Comparison of ENCODE assay signal across 1 cellular context in genomic region chr1:15525043-15525958, GRCh38.
TF ChIP-seq lines count a peak whose summit lies in the region.

No MANE protein-coding gene starts in this region.

TF ChIP-seq in HepG2, 621 proteins besides CTCF, POLR2A, EP300 and RAD21:
- no peak for TF ChIP-seq ZBTB39 (CRISPR knock-in tag; IDR thresholded peaks at IDR 0.05)
- TF ChIP-seq MXD4 (CRISPR knock-in tag; IDR thresholded peaks at IDR 0.05), result no peak
- 0 out of 2 replicates have a peak, but pooled peaks have one; percentile 29 for TF ChIP-seq ZNF747 (CRISPR knock-in tag; IDR thresholded peaks at IDR 0.05; ENCODE audit: borderline replicate concordance)
- peak; percentile 20; the same call in 1 of the 3 replicates for TF ChIP-seq MXI1 (IDR thresholded peaks at IDR 0.05; ENCODE audit: borderline replicate concordance, low read depth, low read length)
- peak; percentile 27 for TF ChIP-seq ASH2L (IDR thresholded peaks at IDR 0.05; ENCODE audit: insufficient read length, low read depth, low read length)
- no peak for TF ChIP-seq CREM (IDR thresholded peaks at IDR 0.05)
- no peak for TF ChIP-seq CREM (CRISPR knock-in tag; IDR thresholded peaks at IDR 0.05)
- TF ChIP-seq GABPB1 (CRISPR knock-in tag; IDR thresholded peaks at IDR 0.05), result 0 out of 2 replicates have a peak, but pooled peaks have one; percentile 3
- TF ChIP-seq BCL3 (CRISPR knock-in tag; IDR thresholded peaks at IDR 0.05), result no peak
- TF ChIP-seq, protein P1, sequence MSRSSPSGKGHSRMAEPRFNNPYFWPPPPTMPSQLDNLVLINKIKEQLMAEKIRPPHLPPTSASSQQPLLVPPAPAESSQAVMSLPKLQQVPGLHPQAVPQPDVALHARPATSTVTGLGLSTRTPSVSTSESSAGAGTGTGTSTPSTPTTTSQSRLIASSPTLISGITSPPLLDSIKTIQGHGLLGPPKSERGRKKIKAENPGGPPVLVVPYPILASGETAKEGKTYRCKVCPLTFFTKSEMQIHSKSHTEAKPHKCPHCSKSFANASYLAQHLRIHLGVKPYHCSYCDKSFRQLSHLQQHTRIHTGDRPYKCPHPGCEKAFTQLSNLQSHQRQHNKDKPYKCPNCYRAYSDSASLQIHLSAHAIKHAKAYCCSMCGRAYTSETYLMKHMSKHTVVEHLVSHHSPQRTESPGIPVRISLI (CRISPR knock-in tag; IDR thresholded peaks at IDR 0.05; ENCODE audit: borderline replicate concordance), result 0 out of 2 replicates have a peak, but pooled peaks have one; percentile 21
- peak; percentile 61 for TF ChIP-seq PCBP2 (optimal IDR thresholded peaks at IDR 0.05; ENCODE audit: low read depth, low read length, poor library complexity, severe bottlenecking)
- TF ChIP-seq ZNF350 (CRISPR knock-in tag; IDR thresholded peaks at IDR 0.05; ENCODE audit: borderline replicate concordance, low read depth), result no peak
- TF ChIP-seq CEBPG (CRISPR knock-in tag; IDR thresholded peaks at IDR 0.05), result peak; percentile 73
